Comparison of ENCODE assay signal across 24 cellular contexts in genomic region chr7:113790025-113790424, GRCh38.
DNase-seq lines count a peak whose midpoint lies in the region; ATAC-seq and TF ChIP-seq lines count a peak whose summit lies in the region.
"Had no signal": no experiment of that assay in that cellular context is flagged by ENCODE, and none has a peak within 500 bp of the region (broad histone marks: within the 10 kb centered on the region; RNA-seq: fewer than 3 reads in every experiment).

No MANE protein-coding gene starts in this region.

- H4K8ac ChIP-seq in IMR-90 (ENCODE audit: low read depth in 2 of 2, low read length in 2 of 2), result no peak overlapping the region

- H4K91ac ChIP-seq in IMR-90 (ENCODE audit: insufficient read depth, low read depth, low read length), result no peak overlapping the region

- H3K27me3 ChIP-seq in IMR-90 (ENCODE audit: control insufficient read depth, insufficient read depth, low read length) (no peaks in the 10 kb centered on the region), SJCRH30 (no peaks in the 10 kb centered on the region), right cardiac atrium (ENCODE audit: control insufficient read depth, insufficient read depth) (no peaks in the 10 kb centered on the region), gastrocnemius medialis (no peaks in the 10 kb centered on the region), prostate gland (replicated peaks; ENCODE audit: insufficient read depth) (no peaks in the 10 kb centered on the region)
- H3K27me3 ChIP-seq: BLaER1 had no signal

- H3K36me3 ChIP-seq in IMR-90 (ENCODE audit: control insufficient read depth, insufficient read depth, low read length) (no peaks in the 10 kb centered on the region), SJCRH30 (no peaks in the 10 kb centered on the region), gastrocnemius medialis (no peaks in the 10 kb centered on the region), prostate gland (no peaks in the 10 kb centered on the region)
- H3K36me3 ChIP-seq: BLaER1 had no signal

- DNase-seq in IMR-90 (no peak), SJCRH30 (peak; percentile 30 to 48), right cardiac atrium (peak; percentile 18 to 63 (median 28)), gastrocnemius medialis (peak; percentile 28 to 62), prostate gland (ENCODE audit: low spot score) (no peak), GF-D8 (lab: John Stamatoyannopoulos, UW) (no peak), ureter (ENCODE audit: low spot score) (no peak)
- DNase-seq: CD4-positive, CD25-positive, alpha-beta regulatory T cell; HCEC 1CT; Karpas-422; NCI-H1092 treated with DMSO at 0.1 percent for 48 hours; NCI-H1436; NCI-H187; NCI-H2081 treated with DMSO at 0.1 percent for 48 hours; NCI-H2171; NCI-H226; NCI-H510A treated with DMSO at 0.1 percent for 48 hours; PC-9; SHP77 treated with DMSO at 0.1 percent for 48 hours had no signal

- H3K9me3 ChIP-seq in IMR-90 (ENCODE audit: control insufficient read depth, insufficient read depth, low read length), result no peaks in the 10 kb centered on the region
- H3K9me3 ChIP-seq in SJCRH30 (replicated peaks), result peaks cover 3% of the 10 kb centered on the region; the same call in 1 of the 2 replicates
- H3K9me3 ChIP-seq in right cardiac atrium (ENCODE audit: control insufficient read depth, low read length), result no peaks in the 10 kb centered on the region
- H3K9me3 ChIP-seq in gastrocnemius medialis, result no peaks in the 10 kb centered on the region
- no peaks in the 10 kb centered on the region for H3K9me3 ChIP-seq in prostate gland
- H3K9me3 ChIP-seq: BLaER1 had no signal

- WGBS in IMR-90 (ENCODE audit: extremely low coverage in 2 of 2, insufficient read length in 1 of 2), 2 experiments, result 17% methylated on average over 1 of the region's 4 CpGs; no CpG with 5 or more reads in 1 of the 2 experiments
- WGBS in right cardiac atrium, result 39% methylated on average over 4 of the region's 4 CpGs
- 79% methylated on average over 4 of the region's 4 CpGs for WGBS in prostate gland

- POLR2A ChIA-PET in IMR-90 (lab: Charles Lee; ENCODE audit: unreplicated experiment), result no interaction called here

- H3K23ac ChIP-seq in IMR-90 (ENCODE audit: low read depth, low read length), result no peak overlapping the region

- H4K20me1 ChIP-seq in IMR-90 (ENCODE audit: insufficient read depth, low read length), result no peaks in the 10 kb centered on the region
- H4K20me1 ChIP-seq: BLaER1 had no signal

- dilution Hi-C loops in IMR-90 (cut with HindIII; ENCODE audit: low sequenced_read_pairs, unreplicated experiment), result no loop called here

- no peak overlapping the region for H2AK9ac ChIP-seq in IMR-90 (replicated peaks; ENCODE audit: low read depth, low read length, poor library complexity)

- no peak overlapping the region for H3K14ac ChIP-seq in IMR-90 (replicated peaks; ENCODE audit: low read depth, low read length)

- no peak overlapping the region for H3K4me2 ChIP-seq in IMR-90 (ENCODE audit: low read depth, low read length)
- H3K4me2 ChIP-seq: BLaER1, GM23338, PC-9 had no signal

- no peak overlapping the region; the same call in 1 of the 2 replicates for H2AK5ac ChIP-seq in IMR-90 (ENCODE audit: low read depth, low read length)

- TF ChIP-seq CTCF in IMR-90 (conservative IDR thresholded peaks at IDR 0.05; ENCODE audit: low read depth, low read length), result no peak
- TF ChIP-seq CTCF in gastrocnemius medialis (IDR thresholded peaks at IDR 0.05 in 4 of 5, conservative IDR thresholded peaks at IDR 0.05 in 1 of 5), result no peak
- TF ChIP-seq CTCF in prostate gland (IDR thresholded peaks at IDR 0.05), result no peak

- no TSS peak for BruUV-seq in IMR-90 (replicated peaks; lab: Mats Ljungman, UMichigan)

- H3K4me1 ChIP-seq in IMR-90 (ENCODE audit: control insufficient read depth, insufficient read depth, low read length), result no peaks in the 10 kb centered on the region
- no peaks in the 10 kb centered on the region for H3K4me1 ChIP-seq in SJCRH30
- H3K4me1 ChIP-seq in right cardiac atrium (ENCODE audit: control insufficient read depth, insufficient read depth, low read length), result no peaks in the 10 kb centered on the region
- peaks cover 0 to 20% of the 10 kb centered on the region in 2 donors for H3K4me1 ChIP-seq in gastrocnemius medialis
- H3K4me1 ChIP-seq in prostate gland (replicated peaks), result no peaks in the 10 kb centered on the region
- H3K4me1 ChIP-seq: BLaER1 had no signal

- H3K27ac ChIP-seq in IMR-90 (ENCODE audit: insufficient read depth, low read length) (no peak overlapping the region), SJCRH30 (no peak overlapping the region), right cardiac atrium (ENCODE audit: low read length) (no peak overlapping the region), gastrocnemius medialis (peak overlapping the region in 3 of 4 donors; percentile 35 to 67 (median 52)), prostate gland (no peak overlapping the region)
- H3K27ac ChIP-seq: BLaER1, PC-9, SK-N-MC had no signal

- no peak overlapping the region for H3K9ac ChIP-seq in IMR-90 (ENCODE audit: low read depth, low read length)
- H3K9ac ChIP-seq: BLaER1 had no signal

- H4K5ac ChIP-seq in IMR-90 (ENCODE audit: low read depth, low read length), result no peak overlapping the region

- ATAC-seq in IMR-90 (ENCODE audit: low read depth) (no peak), right cardiac atrium (peak; percentile 98), gastrocnemius medialis (peak; percentile 94 to 98), HG03135 (IDR thresholded peaks at IDR 0.05; ENCODE audit: unreplicated experiment) (no peak)
- ATAC-seq: GM12878, GM23338 had no signal

- no peak for TF ChIP-seq POLR2A in IMR-90 (IDR thresholded peaks at IDR 0.05; ENCODE audit: low read depth, low read length)
- TF ChIP-seq POLR2A in gastrocnemius medialis (IDR thresholded peaks at IDR 0.05), result no peak
- no peak for TF ChIP-seq POLR2A in prostate gland (IDR thresholded peaks at IDR 0.05)

- intact Hi-C loops in IMR-90 (cut with micrococcal nuclease) (no loop called here), right cardiac atrium (cut with DNase I) (no loop called here), gastrocnemius medialis (cut with DNase I; ENCODE audit: low total_unique reads) (no loop called here), prostate gland (cut with DNase I) (no loop called here)

- H3K4me3 ChIP-seq in IMR-90 (ENCODE audit: insufficient read depth, low read depth, low read length) (no peak overlapping the region), SJCRH30 (no peak overlapping the region), right cardiac atrium (ENCODE audit: low read length) (no peak overlapping the region), gastrocnemius medialis (no peak overlapping the region), prostate gland (no peak overlapping the region)
- H3K4me3 ChIP-seq: BLaER1, GM12878, GM23338, PC-9, SK-N-MC had no signal

- no peak overlapping the region for H3K4ac ChIP-seq in IMR-90 (ENCODE audit: low read depth, low read length)

- H3K18ac ChIP-seq in IMR-90 (ENCODE audit: low read depth, low read length), result no peak overlapping the region

- in situ Hi-C loops in IMR-90 (cut with MboI; ENCODE audit: low sequenced_read_pairs), result no loop called here
- in situ Hi-C loops in gastrocnemius medialis (cut with MboI; ENCODE audit: low sequenced_read_pairs in 4 of 4), result no loop called here

- H3K9me1 ChIP-seq in IMR-90 (ENCODE audit: insufficient read depth, low read length), result no peaks in the 10 kb centered on the region

- no peak for TF ChIP-seq RAD21 in IMR-90 (IDR thresholded peaks at IDR 0.05; ENCODE audit: low read length)

- H2BK20ac ChIP-seq in IMR-90 (ENCODE audit: low read depth, low read length), result no peak overlapping the region

- no peak overlapping the region for H3K56ac ChIP-seq in IMR-90 (ENCODE audit: extremely low read depth, insufficient read depth, low read length)

- no peaks in the 10 kb centered on the region for H3K79me1 ChIP-seq in IMR-90 (ENCODE audit: low read depth in 1 of 2, low read length in 2 of 2)

- no peak overlapping the region for H2BK120ac ChIP-seq in IMR-90 (ENCODE audit: low read depth, low read length)

- CTCF ChIA-PET in IMR-90 (lab: Yijun Ruan, JAX), result no interaction called here

- H2BK15ac ChIP-seq in IMR-90 (ENCODE audit: low read depth, low read length), result no peak overlapping the region

- H2AFZ ChIP-seq in IMR-90 (replicated peaks; ENCODE audit: low read length, poor library complexity), result peak overlapping the region; percentile 1
- H2AFZ ChIP-seq: GM23338, PC-9 had no signal

- H2BK5ac ChIP-seq in IMR-90 (ENCODE audit: low read depth, low read length, poor library complexity, severe bottlenecking), result no peak overlapping the region

TF ChIP-seq in IMR-90, 13 proteins besides CTCF, POLR2A, EP300 and RAD21 (continues in another document):
- TF ChIP-seq MAFK (IDR thresholded peaks at IDR 0.05; ENCODE audit: low read depth, low read length) (no peak), FOS (IDR thresholded peaks at IDR 0.05; ENCODE audit: low read depth, low read length) (no peak), RCOR1 (IDR thresholded peaks at IDR 0.05; ENCODE audit: insufficient replicate concordance, low read length) (no peak), RFX5 (IDR thresholded peaks at IDR 0.05; ENCODE audit: low read depth, low read length) (no peak), CHD1 (IDR thresholded peaks at IDR 0.05; ENCODE audit: low read depth, low read length) (no peak), SMC3 (IDR thresholded peaks at IDR 0.05; ENCODE audit: low read depth, low read length) (no peak), CEBPB (IDR thresholded peaks at IDR 0.05; ENCODE audit: low read depth, low read length) (no peak), NFE2L2 (IDR thresholded peaks at IDR 0.05; ENCODE audit: low read depth, low read length) (no peak), BHLHE40 (IDR thresholded peaks at IDR 0.05; ENCODE audit: low read depth, low read length) (no peak), USF2 (IDR thresholded peaks at IDR 0.05; ENCODE audit: low read depth, low read length) (no peak), ELK1 (IDR thresholded peaks at IDR 0.05; ENCODE audit: borderline replicate concordance, low read depth, low read length) (no peak), MAZ (IDR thresholded peaks at IDR 0.05; ENCODE audit: borderline replicate concordance, low read depth, low read length) (no peak)

Comparison
In these comparisons a context has a peak if more than half of its experiments do, and no peak if none do; other contexts are left out.
1. ATAC-seq: peak in right cardiac atrium (2 of 2) and gastrocnemius medialis (2 of 2); none in IMR-90 (single experiment) and HG03135 (single experiment).
2. DNase-seq: peak in SJCRH30 (2 of 2), right cardiac atrium (3 of 3) and gastrocnemius medialis (2 of 2); none in IMR-90 (single experiment), prostate gland (single experiment), GF-D8 (single experiment) and ureter (single experiment).
3. H3K27ac ChIP-seq: peak in gastrocnemius medialis (3 of 4); none in IMR-90 (single experiment), SJCRH30 (single experiment), right cardiac atrium (single experiment) and prostate gland (0 of 2).